In genomic region chr11:70671611-70672010, GRCh38 we compare ENCODE assay signal across 12 cellular contexts.
DNase-seq lines count a peak whose midpoint lies in the region; FAIRE-seq and TF ChIP-seq lines count a peak whose summit lies in the region.
"Had no signal": no experiment of that assay in that cellular context is flagged by ENCODE, and none has a peak within 500 bp of the region (broad histone marks: within the 10 kb centered on the region; RNA-seq: fewer than 3 reads in every experiment).

No MANE protein-coding gene starts in this region.

- no peak overlapping the region for H2AK5ac ChIP-seq in H1 (ENCODE audit: low read depth, low read length)

- no peak overlapping the region for H2BK5ac ChIP-seq in H1 (ENCODE audit: low read depth, low read length)

- no peak overlapping the region; the same call in 1 of the 2 replicates for H4K8ac ChIP-seq in H1 (ENCODE audit: extremely low read depth, insufficient read depth, low read length)

- no peak for TF ChIP-seq EP300 in H1 (IDR thresholded peaks at IDR 0.05; ENCODE audit: borderline replicate concordance in 1 of 2, low read depth in 2 of 2, low read length in 2 of 2)

- no peak overlapping the region for H3K9ac ChIP-seq in H1 (replicated peaks in 1 of 4; ENCODE audit: extremely low read depth in 1 of 4, low read depth in 3 of 4, low read length in 3 of 4)

- no peak overlapping the region; the same call in 1 of the 2 replicates for H3K18ac ChIP-seq in H1 (ENCODE audit: extremely low read depth, low read length)

- no peak for TF ChIP-seq RAD21 in H1 (IDR thresholded peaks at IDR 0.05 in 1 of 2, conservative IDR thresholded peaks at IDR 0.05 in 1 of 2; ENCODE audit: low read depth in 2 of 2, low read length in 2 of 2)

- H3K9me3 ChIP-seq in H1 (ENCODE audit: insufficient read depth in 2 of 2, low read depth in 1 of 2, low read length in 1 of 2), result no peaks in the 10 kb centered on the region
- H3K9me3 ChIP-seq in osteoblast (ENCODE audit: low read depth, low read length), result no peaks in the 10 kb centered on the region
- H3K9me3 ChIP-seq in WERI-Rb-1 (ENCODE audit: severe bottlenecking), result no peaks in the 10 kb centered on the region
- H3K9me3 ChIP-seq: A549 had no signal

- H3K4me1 ChIP-seq in H1 (replicated peaks in 1 of 4; ENCODE audit: control insufficient read depth in 3 of 4, insufficient read depth in 4 of 4, low read length in 3 of 4) (peaks cover 4 to 20% (median 10%) of the 10 kb centered on the region in 4 experiments), osteoblast (ENCODE audit: insufficient read depth, low read length) (no peaks in the 10 kb centered on the region)
- H3K4me1 ChIP-seq: A549 had no signal

- no peak overlapping the region for H2BK20ac ChIP-seq in H1 (ENCODE audit: low read length)

- H4K20me1 ChIP-seq in H1 (replicated peaks in 1 of 2; ENCODE audit: control insufficient read depth in 1 of 2, insufficient read depth in 2 of 2, low read length in 2 of 2) (no peaks in the 10 kb centered on the region), osteoblast (ENCODE audit: insufficient read depth, low read length) (no peaks in the 10 kb centered on the region)

- H2BK120ac ChIP-seq in H1 (replicated peaks; ENCODE audit: low read depth, low read length), result no peak overlapping the region

- no peak overlapping the region for H2BK15ac ChIP-seq in H1 (ENCODE audit: low read length)

- H3K56ac ChIP-seq in H1 (replicated peaks; ENCODE audit: insufficient read length, low read depth, low read length), result no peak overlapping the region

- H3K4me3 ChIP-seq in H1 (ENCODE audit: extremely low read depth in 1 of 4, insufficient read depth in 2 of 4, low read depth in 3 of 4, low read length in 4 of 4) (no peak overlapping the region), osteoblast (ENCODE audit: insufficient read depth, low read length) (no peak overlapping the region), WERI-Rb-1 (ENCODE audit: low read depth, low read length) (no peak overlapping the region)
- H3K4me3 ChIP-seq: A549 had no signal

- H3K14ac ChIP-seq in H1 (ENCODE audit: insufficient read length), result no peak overlapping the region

- POLR2A ChIA-PET in H1 (lab: Charles Lee; ENCODE audit: partially characterized antibody), result interaction anchor here (1.0 to 1.1 kb wide), 3 partner anchors 8 to 24 kb away, joined by 3 to 5 read pairs (median 5); no protein-coding TSS in a partner anchor

- H3K36me3 ChIP-seq in H1 (ENCODE audit: control insufficient read depth in 2 of 4, insufficient read depth in 4 of 4, low read length in 3 of 4) (no peaks in the 10 kb centered on the region), osteoblast (ENCODE audit: insufficient read depth, low read length) (no peaks in the 10 kb centered on the region), WERI-Rb-1 (no peaks in the 10 kb centered on the region)

- H2AFZ ChIP-seq in H1 (ENCODE audit: low read length), result no peak overlapping the region
- H2AFZ ChIP-seq in osteoblast (ENCODE audit: low read length), result no peak overlapping the region

- CTCF ChIA-PET in H1 (lab: Charles Lee; ENCODE audit: partially characterized antibody), result interaction anchor here (0.7 to 1.5 kb wide), 8 partner anchors 9 to 217 kb away, joined by 3 to 5 read pairs (median 4); no protein-coding TSS in a partner anchor

- DNase-seq in G401 (ENCODE audit: low spot score), result peak; percentile 66
- DNase-seq in NCI-H69 (lab: John Stamatoyannopoulos, UW), result peak; percentile 91
- DNase-seq in H1 (ENCODE audit: low read depth in 1 of 2, low spot score in 2 of 2), result no peak
- DNase-seq in osteoblast (ENCODE audit: insufficient read length, low spot score, missing footprints), result peak; percentile 79
- DNase-seq in NCI-H187 treated with DMSO at 0.1 percent for 48 hours (lab: John Stamatoyannopoulos, UW), result no peak
- no peak for DNase-seq in WERI-Rb-1
- no peak for DNase-seq in GM13976 (ENCODE audit: low spot score)
- DNase-seq: CD4-positive, CD25-positive, alpha-beta regulatory T cell; DMS79; KG1 had no signal

- H3K27ac ChIP-seq in H1 (ENCODE audit: low read depth, low read length) (no peak overlapping the region), osteoblast (ENCODE audit: low read depth, low read length) (no peak overlapping the region), WERI-Rb-1 (no peak overlapping the region)
- H3K27ac ChIP-seq: A549 had no signal

- H2BK12ac ChIP-seq in H1 (ENCODE audit: low read depth, low read length), result no peak overlapping the region

- TF ChIP-seq POLR2A in H1 (IDR thresholded peaks at IDR 0.05; ENCODE audit: control extremely low read depth in 1 of 2, low read depth in 2 of 2, low read length in 2 of 2), result no peak

- in situ Hi-C loops in G401 (cut with HindIII; ENCODE audit: low sequenced_read_pairs) (no loop called here), GM13976 (cut with MboI; ENCODE audit: low sequenced_read_pairs, unreplicated experiment) (no loop called here)

- no peak overlapping the region for H4K91ac ChIP-seq in H1 (replicated peaks; ENCODE audit: insufficient read length, low read length)

- 0 out of 2 replicates have a peak, but pooled peaks cover 2% of the 10 kb centered on the region for H3K79me1 ChIP-seq in H1 (ENCODE audit: low read depth, low read length)

- no peak overlapping the region for H3K23ac ChIP-seq in H1 (ENCODE audit: insufficient read length)

- no peak for FAIRE-seq in H1 (lab: Jason Lieb, UNC)
- FAIRE-seq: A549, G401.6 had no signal

- TF ChIP-seq CTCF in H1 (IDR thresholded peaks at IDR 0.05; ENCODE audit: control extremely low read depth in 1 of 3, insufficient read depth in 1 of 3, low read depth in 1 of 3, low read length in 3 of 3), result no peak
- TF ChIP-seq CTCF in osteoblast (IDR thresholded peaks at IDR 0.05; ENCODE audit: extremely low read depth, low read depth, low read length), result no peak
- no peak for TF ChIP-seq CTCF in WERI-Rb-1 (IDR thresholded peaks at IDR 0.05; ENCODE audit: low read depth, low read length)
- no peak for TF ChIP-seq CTCF in GM13976 (IDR thresholded peaks at IDR 0.05; ENCODE audit: borderline replicate concordance, control extremely low read depth, extremely low read depth, insufficient read depth, missing control alignments)

- no peaks in the 10 kb centered on the region for H3K27me3 ChIP-seq in H1 (replicated peaks in 1 of 4; ENCODE audit: control insufficient read depth in 3 of 4, extremely low read depth in 1 of 4, insufficient read depth in 3 of 4, low read length in 3 of 4)
- peaks cover 6% of the 10 kb centered on the region for H3K27me3 ChIP-seq in osteoblast (ENCODE audit: insufficient read depth, low read length)
- H3K27me3 ChIP-seq in WERI-Rb-1 (ENCODE audit: insufficient read depth, low read depth, severe bottlenecking), result no peaks in the 10 kb centered on the region

- H3K79me2 ChIP-seq in H1 (ENCODE audit: control insufficient read depth in 1 of 2, insufficient read depth in 2 of 2, low read length in 2 of 2) (no peaks in the 10 kb centered on the region), osteoblast (ENCODE audit: insufficient read depth, low read length) (no peaks in the 10 kb centered on the region)

- peak overlapping the region; percentile 65 for H3K4ac ChIP-seq in H1 (replicated peaks; ENCODE audit: insufficient read length, low read depth, low read length)

- H3K23me2 ChIP-seq in H1 (ENCODE audit: low read depth, low read length), result no peaks in the 10 kb centered on the region

- WGBS in H1 (ENCODE audit: extremely low coverage in 1 of 2, insufficient coverage in 1 of 2, insufficient read length in 1 of 2, insufficient replicate concordance in 2 of 2, low coverage in 1 of 2, low lambda C conversion rate in 2 of 2, missing lambda C conversion rate in 1 of 2), 2 experiments, result 81% methylated on average over 5 of the region's 5 CpGs; no CpG with 5 or more reads in 1 of the 2 experiments

- 0 out of 4 replicates have a peak overlapping the region, but pooled peaks of 1 of the 2 experiments have one; percentile 40 for H3K4me2 ChIP-seq in H1 (ENCODE audit: insufficient read depth in 1 of 2, low read depth in 2 of 2, low read length in 2 of 2)
- H3K4me2 ChIP-seq in osteoblast (ENCODE audit: insufficient read depth, low read length), result no peak overlapping the region
- H3K4me2 ChIP-seq: A549 had no signal

- no peak overlapping the region for H4K5ac ChIP-seq in H1 (ENCODE audit: insufficient read length, low read depth, low read length)

TF ChIP-seq in H1, 55 proteins besides CTCF, POLR2A, EP300 and RAD21 (continues in another document):
- no peak for TF ChIP-seq SIX5 (IDR thresholded peaks at IDR 0.05; ENCODE audit: low read depth, low read length)
- no peak for TF ChIP-seq RNF2 (IDR thresholded peaks at IDR 0.05; ENCODE audit: borderline replicate concordance, low read depth, low read length, missing control alignments, poor library complexity, severe bottlenecking)
- no peak for TF ChIP-seq KDM1A (IDR thresholded peaks at IDR 0.05; ENCODE audit: borderline replicate concordance, low read length)
- TF ChIP-seq TAF7 (optimal IDR thresholded peaks at IDR 0.05; ENCODE audit: borderline replicate concordance, low read depth, low read length), result no peak
- no peak for TF ChIP-seq ASH2L (IDR thresholded peaks at IDR 0.05; ENCODE audit: low read length)
- TF ChIP-seq CHD1 (IDR thresholded peaks at IDR 0.05; ENCODE audit: low read depth, low read length), result no peak
- no peak for TF ChIP-seq SAP30 (IDR thresholded peaks at IDR 0.05; ENCODE audit: insufficient read depth, insufficient replicate concordance, low read length)
- TF ChIP-seq EZH2 (IDR thresholded peaks at IDR 0.05; ENCODE audit: low read depth, low read length, severe bottlenecking), result no peak
- no peak for TF ChIP-seq ZNF274 (IDR thresholded peaks at IDR 0.05; ENCODE audit: borderline replicate concordance, extremely low read depth, low read length)
- TF ChIP-seq TCF12 (IDR thresholded peaks at IDR 0.05; ENCODE audit: low read depth, low read length), result no peak

Comparison
In these comparisons a context has a peak if more than half of its experiments do, and no peak if none do; other contexts are left out.
1. DNase-seq: peak in G401 (single experiment), NCI-H69 (single experiment) and osteoblast (single experiment); none in H1 (0 of 2), NCI-H187 treated with DMSO at 0.1 percent for 48 hours (single experiment), WERI-Rb-1 (single experiment) and GM13976 (single experiment).